Comparison of ENCODE assay signal across 9 cellular contexts in the genomic region with DNA sequence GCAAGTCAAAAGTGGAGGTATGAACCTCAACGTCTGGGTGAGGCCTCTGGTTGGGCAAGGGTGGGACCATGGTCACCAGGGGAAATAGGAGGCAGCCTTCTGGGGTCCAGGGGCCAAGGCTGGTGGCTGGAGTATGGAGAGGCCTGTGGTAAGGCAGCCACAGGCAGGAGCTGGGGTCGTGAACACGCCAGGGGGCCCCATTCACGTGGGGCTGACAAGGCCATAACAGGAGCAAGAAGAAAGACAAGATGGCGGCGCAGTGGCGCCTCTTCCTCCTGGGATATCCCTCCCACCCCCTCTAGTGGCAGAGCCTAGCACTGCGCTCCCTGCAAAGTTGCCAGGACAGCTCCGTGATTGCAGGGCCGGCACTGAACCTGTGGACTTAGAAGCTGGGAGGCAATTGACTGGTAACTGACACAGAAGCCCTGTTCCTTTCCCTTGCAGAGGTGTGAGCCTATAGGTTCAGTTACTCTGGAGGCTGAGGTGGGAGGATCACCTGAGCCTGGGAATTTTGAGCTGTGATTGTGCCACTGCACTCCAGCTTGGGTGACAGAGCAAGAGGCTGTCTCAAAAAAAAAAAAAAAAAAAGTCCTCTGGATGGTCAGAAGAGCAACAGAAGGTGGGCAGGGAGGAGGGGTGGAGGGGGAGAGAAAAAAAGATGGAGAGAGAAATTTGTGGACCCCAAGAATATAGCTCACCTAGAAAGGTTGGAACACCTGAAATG. TPM values are rescaled to one million over a fixed set of nuclear protein-coding genes. Genes with fewer than 3 reads are reported as not detected.
DNase-seq lines count a peak whose midpoint lies in the region; ATAC-seq and TF ChIP-seq lines count a peak whose summit lies in the region.
"Had no signal": no experiment of that assay in that cellular context is flagged by ENCODE, and none has a peak within 500 bp of the region (broad histone marks: within the 10 kb centered on the region; RNA-seq: fewer than 3 reads in every experiment).

No MANE protein-coding gene starts in this region.

- H3K4me3 Mint-ChIP-seq in MCF 10A (ENCODE audit: unreplicated experiment) = no peak overlapping the region

- H3K27ac Mint-ChIP-seq in MCF 10A (ENCODE audit: low read depth, unreplicated experiment) = no peak overlapping the region

- H3K9me3 Mint-ChIP-seq in MCF 10A (ENCODE audit: unreplicated experiment) = no peaks in the 10 kb centered on the region

- no peaks in the 10 kb centered on the region for H3K36me3 ChIP-seq in WERI-Rb-1

- H3K27me3 Mint-ChIP-seq in MCF 10A (ENCODE audit: insufficient read depth, unreplicated experiment) = no peaks in the 10 kb centered on the region

- POLR2A ChIA-PET in MCF 10A (lab: Yijun Ruan, JAX) = interaction anchor here (0.7 to 1.9 kb wide), 8 partner anchors 19 to 177 kb away, joined by 3 to 8 read pairs (median 4); a partner anchor contains a TSS

- no peak for ATAC-seq in GM21367 (IDR thresholded peaks at IDR 0.05; ENCODE audit: unreplicated experiment)

- peaks cover 7% of the 10 kb centered on the region for H3K9me3 ChIP-seq in WERI-Rb-1 (ENCODE audit: severe bottlenecking)

- intact Hi-C loops in MCF 10A (cut with micrococcal nuclease) = loop anchor here (1.0 to 5.0 kb wide), 3 partner anchors 80 to 176 kb away; no protein-coding TSS in a partner anchor

- no peaks in the 10 kb centered on the region for H3K27me3 ChIP-seq in WERI-Rb-1 (ENCODE audit: insufficient read depth, low read depth, severe bottlenecking)

- H3K36me3 Mint-ChIP-seq in MCF 10A (ENCODE audit: insufficient read depth, unreplicated experiment) = no peaks in the 10 kb centered on the region

- no TSS peak for BruUV-seq in MCF 10A (replicated peaks; lab: Mats Ljungman, UMichigan)

- CTCF ChIA-PET in MCF 10A (lab: Yijun Ruan, JAX) = interaction anchor here (0.5 to 7.1 kb wide), 58 partner anchors 9 to 1575 kb away, joined by 3 to 168 read pairs (median 4); a partner anchor contains a TSS

- no peaks in the 10 kb centered on the region for H3K4me1 Mint-ChIP-seq in MCF 10A (ENCODE audit: insufficient read depth, unreplicated experiment)

- peak overlapping the region; percentile 45 for H3K27ac ChIP-seq in WERI-Rb-1

- no peak overlapping the region for H3K4me3 ChIP-seq in WERI-Rb-1 (ENCODE audit: low read depth, low read length)

- TF ChIP-seq CTCF in WERI-Rb-1 (IDR thresholded peaks at IDR 0.05; ENCODE audit: low read depth, low read length) (peak; percentile 92), MCF 10A (IDR thresholded peaks at IDR 0.05; ENCODE audit: unreplicated experiment) (peak; percentile 72)

- DNase-seq in NCI-H345 (lab: John Stamatoyannopoulos, UW) (peak; percentile 28), NCI-H345 treated with DMSO at 0.1 percent for 48 hours (lab: John Stamatoyannopoulos, UW; ENCODE audit: unreplicated experiment) (no peak), NCI-H1694 treated with DMSO at 0.1 percent for 48 hours (lab: John Stamatoyannopoulos, UW) (peak; percentile 8), WERI-Rb-1 (peak; percentile 95), MCF 10A (ENCODE audit: unreplicated experiment) (peak; percentile 54), iris pigment epithelial cell (ENCODE audit: low read depth) (peak; percentile 78)
- peak; percentile 53 to 58 (median 56) for DNase-seq in stimulated activated CD4-positive, alpha-beta T cell treated with anti-CD3 and anti-CD28 coated beads, Interleukin-1b, Interleukin-23, amount 100 ng/mL, for 24 hours (ENCODE audit: low read depth in 4 of 4, low spot score in 1 of 4)

RNA-seq across cellular contexts. Expression of a gene that starts 19.7 kb away (rescaled TPM):
- not detected in 2 replicates for total RNA-seq in MCF 10A (2022)
- total RNA-seq: temporal lobe had no signal

RNA-seq across cellular contexts. Expression of a gene that starts 50.8 kb away (rescaled TPM):
- not detected in 2 replicates for total RNA-seq in MCF 10A (2022)
- total RNA-seq: temporal lobe had no signal

RNA-seq across cellular contexts. Expression of a gene that starts 55.3 kb away (rescaled TPM):
- not detected in 2 replicates for total RNA-seq in MCF 10A (2022)
- total RNA-seq: temporal lobe had no signal
